Comparison of ENCODE assay signal across 7 cellular contexts in the genomic region with DNA sequence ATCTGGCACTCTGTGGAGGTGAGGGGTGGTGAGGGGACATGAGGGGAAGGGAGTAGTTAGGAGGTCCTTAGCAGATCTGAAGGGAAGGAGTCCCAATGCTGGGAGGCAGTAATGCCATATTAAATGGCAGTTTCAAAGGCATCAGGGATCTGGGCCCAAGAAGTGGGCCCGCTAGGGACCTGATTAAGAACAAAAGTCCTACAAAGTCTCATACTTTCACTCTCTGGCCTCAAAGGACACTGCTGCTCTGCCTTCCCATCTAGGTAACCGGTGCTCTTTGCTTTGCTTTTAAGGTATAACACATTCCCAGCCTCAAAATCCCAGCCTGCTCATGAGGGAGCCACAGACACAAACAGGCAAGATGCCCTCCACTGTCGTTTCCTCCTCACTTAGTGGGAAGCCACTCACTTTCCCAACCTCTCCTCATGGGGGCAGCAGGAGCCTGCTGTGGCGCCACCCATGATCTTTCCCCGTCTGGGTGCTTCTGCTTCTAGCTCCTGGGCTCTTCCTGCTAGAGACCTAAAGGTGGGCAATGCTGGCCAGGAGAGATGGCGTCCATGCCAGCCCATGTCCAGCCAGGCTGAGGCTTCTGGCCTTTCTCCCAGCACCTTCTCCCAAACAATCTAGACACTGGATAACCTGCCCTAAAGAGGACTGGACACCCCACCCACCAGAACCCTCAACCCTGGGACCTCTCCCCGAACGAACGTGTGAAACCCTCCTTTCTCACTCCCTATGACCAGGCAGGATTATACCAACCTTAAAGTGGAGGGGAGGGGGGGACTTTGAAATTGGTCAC.
DNase-seq lines count a peak whose midpoint lies in the region; ATAC-seq and TF ChIP-seq lines count a peak whose summit lies in the region.

No MANE protein-coding gene starts in this region.

- H3K36me3 ChIP-seq in adrenal gland (replicated peaks in 1 of 2) = no peaks in the 10 kb centered on the region

- peak; percentile 43 to 70 (median 64) for TF ChIP-seq CTCF in adrenal gland (IDR thresholded peaks at IDR 0.05)
- TF ChIP-seq CTCF in retinal pigment epithelial cell (conservative IDR thresholded peaks at IDR 0.05; ENCODE audit: low read depth, low read length) = peak; percentile 93

- H3K4me1 ChIP-seq in adrenal gland (replicated peaks in 1 of 2) (no peaks in the 10 kb centered on the region), right cardiac atrium (ENCODE audit: control insufficient read depth, insufficient read depth, low read length) (no peaks in the 10 kb centered on the region)

- TF ChIP-seq POLR2A in adrenal gland (IDR thresholded peaks at IDR 0.05) = no peak

- ATAC-seq in GM19463 (IDR thresholded peaks at IDR 0.05; ENCODE audit: unreplicated experiment) = peak; percentile 79
- peak; percentile 63 for ATAC-seq in HG03457 (IDR thresholded peaks at IDR 0.05; ENCODE audit: unreplicated experiment)
- ATAC-seq in right cardiac atrium = peak; percentile 78 to 80

- H3K4me3 ChIP-seq in adrenal gland = no peak overlapping the region
- no peak overlapping the region for H3K4me3 ChIP-seq in right cardiac atrium (ENCODE audit: low read length)
- no peak overlapping the region for H3K4me3 ChIP-seq in retinal pigment epithelial cell (ENCODE audit: low read length)

- 47 to 59% (median 50%) methylated on average over 5 to 9 of the region's 9 CpGs for WGBS in adrenal gland, 4 donors
- 41% methylated on average over 9 of the region's 9 CpGs for WGBS in right cardiac atrium

- intact Hi-C loops in adrenal gland (cut with DNase I) = loop anchor here (5.0 kb wide), 1 partner anchor 121 kb away; no protein-coding TSS in a partner anchor
- intact Hi-C loops in right cardiac atrium (cut with DNase I) = loop anchor here (2.0 to 10.0 kb wide), 4 partner anchors 69 to 161 kb away; a partner anchor contains a TSS

- DNase-seq in ELR (ENCODE audit: low read depth) (peak; percentile 69), NOMO-1 (lab: John Stamatoyannopoulos, UW; ENCODE audit: unreplicated experiment in 2 of 2) (peak; percentile 9 to 15), adrenal gland (peak; percentile 34 to 76 (median 62)), right cardiac atrium (peak; percentile 53 to 75 (median 71)), retinal pigment epithelial cell (ENCODE audit: low read depth) (no peak)

- H3K9me3 ChIP-seq in adrenal gland (replicated peaks in 1 of 3) (no peaks in the 10 kb centered on the region), right cardiac atrium (ENCODE audit: control insufficient read depth, low read length) (no peaks in the 10 kb centered on the region)

- H3K27me3 ChIP-seq in adrenal gland (no peaks in the 10 kb centered on the region), right cardiac atrium (ENCODE audit: control insufficient read depth, insufficient read depth) (no peaks in the 10 kb centered on the region)

- H3K27ac ChIP-seq in adrenal gland (no peak overlapping the region), right cardiac atrium (ENCODE audit: low read length) (no peak overlapping the region)
